ENCODE assay signal across 17 cellular contexts in genomic region chr16:57025941-57026777, GRCh38. TPM values are rescaled to one million over a fixed set of nuclear protein-coding genes. Genes with fewer than 3 reads are reported as not detected.
DNase-seq lines count a peak whose midpoint lies in the region; ATAC-seq and TF ChIP-seq lines count a peak whose summit lies in the region.
"Had no signal": no experiment of that assay in that cellular context is flagged by ENCODE, and none has a peak within 500 bp of the region (broad histone marks: within the 10 kb centered on the region; RNA-seq: fewer than 3 reads in every experiment).

No MANE protein-coding gene starts in this region.

- no peak overlapping the region for H3K4me3 Mint-ChIP-seq in activated CD4-positive, alpha-beta T cell treated with anti-CD3 and anti-CD28 coated beads, Interleukin-2, amount 10 ng/mL, durations not matched to agents 24 days and 14 days
- no peak overlapping the region for H3K4me3 Mint-ChIP-seq in chondrocyte (ENCODE audit: unreplicated experiment)
- H3K4me3 Mint-ChIP-seq: activated T-cell treated with anti-CD3 and anti-CD28 coated beads, Interleukin-2, amount 50 U/mL, for 4 hours; mesothelial cell of epicardium had no signal

- peaks cover 7% of the 10 kb centered on the region for H3K9me3 Mint-ChIP-seq in activated CD4-positive, alpha-beta T cell treated with anti-CD3 and anti-CD28 coated beads, Interleukin-2, amount 10 ng/mL, durations not matched to agents 24 days and 14 days
- no peaks in the 10 kb centered on the region for H3K9me3 Mint-ChIP-seq in chondrocyte (ENCODE audit: low read depth)
- H3K9me3 Mint-ChIP-seq: activated T-cell treated with anti-CD3 and anti-CD28 coated beads, Interleukin-2, amount 50 U/mL, for 4 hours; mesothelial cell of epicardium had no signal

- intact Hi-C loops in activated CD4-positive, alpha-beta T cell treated with anti-CD3 and anti-CD28 coated beads, Interleukin-2, amount 10 ng/mL, durations not matched to agents 24 days and 14 days (cut with micrococcal nuclease) = no loop called here
- intact Hi-C loops in posterior vena cava (cut with DNase I) = no loop called here

- no peaks in the 10 kb centered on the region for H3K36me3 ChIP-seq in H7 (replicated peaks; ENCODE audit: control insufficient read depth, insufficient read depth, low read length)

- no peaks in the 10 kb centered on the region for H3K27me3 Mint-ChIP-seq in activated CD4-positive, alpha-beta T cell treated with anti-CD3 and anti-CD28 coated beads, Interleukin-2, amount 10 ng/mL, durations not matched to agents 24 days and 14 days
- H3K27me3 Mint-ChIP-seq in chondrocyte (ENCODE audit: low read depth) = no peaks in the 10 kb centered on the region

- H3K4me3 ChIP-seq in H7 (ENCODE audit: insufficient read depth, low read depth, low read length) = no peak overlapping the region
- H3K4me3 ChIP-seq: PC-9, upper lobe of right lung had no signal

- H3K36me3 Mint-ChIP-seq in activated CD4-positive, alpha-beta T cell treated with anti-CD3 and anti-CD28 coated beads, Interleukin-2, amount 10 ng/mL, durations not matched to agents 24 days and 14 days (ENCODE audit: low read depth) = peaks cover 82% of the 10 kb centered on the region
- peaks cover 4% of the 10 kb centered on the region for H3K36me3 Mint-ChIP-seq in chondrocyte (ENCODE audit: low read depth)
- H3K36me3 Mint-ChIP-seq: mesothelial cell of epicardium had no signal

- peaks cover 1% of the 10 kb centered on the region for H3K27me3 ChIP-seq in H7 (ENCODE audit: control insufficient read depth, insufficient read depth, low read length)
- H3K27me3 ChIP-seq: upper lobe of right lung had no signal

- peak overlapping the region; percentile 58 for H3K27ac Mint-ChIP-seq in activated CD4-positive, alpha-beta T cell treated with anti-CD3 and anti-CD28 coated beads, Interleukin-2, amount 10 ng/mL, durations not matched to agents 24 days and 14 days
- H3K27ac Mint-ChIP-seq in chondrocyte (ENCODE audit: unreplicated experiment) = no peak overlapping the region
- H3K27ac Mint-ChIP-seq: mesothelial cell of epicardium had no signal

- DNase-seq in activated CD4-positive, alpha-beta T cell treated with anti-CD3 and anti-CD28 coated beads, Interleukin-2, amount 10 ng/mL, durations not matched to agents 24 days and 14 days = no peak
- no peak for DNase-seq in activated CD4-positive, alpha-beta T cell treated with anti-CD3 and anti-CD28 coated beads for 1 hour
- DNase-seq in H7 (peak; percentile 15), chondrocyte (ENCODE audit: low spot score) (peak; percentile 86), posterior vena cava (ENCODE audit: low spot score) (peak; percentile 77), NCI-H2227 treated with DMSO at 0.1 percent for 48 hours (lab: John Stamatoyannopoulos, UW) (no peak), NCI-H82 (lab: John Stamatoyannopoulos, UW) (no peak)
- DNase-seq: activated T-cell treated with anti-CD3 and anti-CD28 coated beads, Interleukin-2, amount 50 U/mL, for 4 hours; COR-L47; NCI-H1694 treated with DMSO at 0.1 percent for 48 hours; NCI-H510A; PC-9; stimulated activated naive CD4-positive, alpha-beta T cell treated with Interleukin-2 at 50 U/mL for 16 hours; upper lobe of right lung had no signal

- no peak for TF ChIP-seq CTCF in chondrocyte (IDR thresholded peaks at IDR 0.05)

- ATAC-seq in GM21825 (IDR thresholded peaks at IDR 0.05; ENCODE audit: unreplicated experiment) = no peak
- ATAC-seq: activated T-cell treated with anti-CD3 and anti-CD28 coated beads, Interleukin-2, amount 50 U/mL, for 4 hours; esophagus mucosa had no signal

- peaks cover 57% of the 10 kb centered on the region for H3K4me1 Mint-ChIP-seq in activated CD4-positive, alpha-beta T cell treated with anti-CD3 and anti-CD28 coated beads, Interleukin-2, amount 10 ng/mL, durations not matched to agents 24 days and 14 days
- peaks cover 6% of the 10 kb centered on the region for H3K4me1 Mint-ChIP-seq in chondrocyte (ENCODE audit: low read depth)
- H3K4me1 Mint-ChIP-seq: mesothelial cell of epicardium had no signal

RNA-seq across cellular contexts. Expression of gene NLRC5, which starts 36.8 kb away (rescaled TPM):
- 208 and 214 TPM in 2 replicates for total RNA-seq in activated CD4-positive, alpha-beta T cell treated with anti-CD3 and anti-CD28 coated beads, Interleukin-2, amount 10 ng/mL, durations not matched to agents 24 days and 14 days
- 0.80 and 0.85 TPM in 2 replicates for total RNA-seq in H7 (2014; rRNA removed; shearing (Covaris generic))
- 6.3 to 10.7 TPM (median 6.6 TPM) in 3 replicates for total RNA-seq in chondrocyte
- total RNA-seq in posterior vena cava = 10 to 100 TPM; 37.8 to 53.2 TPM

Comparison
In these comparisons a context has a peak if more than half of its experiments do, and no peak if none do; other contexts are left out.
1. DNase-seq: peak in H7 (single experiment), chondrocyte (single experiment) and posterior vena cava (single experiment); none in activated CD4-positive, alpha-beta T cell treated with anti-CD3 and anti-CD28 coated beads, Interleukin-2, amount 10 ng/mL, durations not matched to agents 24 days and 14 days (single experiment), activated CD4-positive, alpha-beta T cell treated with anti-CD3 and anti-CD28 coated beads for 1 hour (single experiment), NCI-H2227 treated with DMSO at 0.1 percent for 48 hours (single experiment) and NCI-H82 (single experiment).